In genomic region chr2:160871953-160872352, GRCh38 we compare ENCODE assay signal across 18 cellular contexts.
A peak's percentile ranks its signal among the peaks of the same experiment; 100 is the strongest.
DNase-seq lines count a peak whose midpoint lies in the region; ATAC-seq, FAIRE-seq and TF ChIP-seq lines count a peak whose summit lies in the region.
"Had no signal": no experiment of that assay in that cellular context is flagged by ENCODE, and none has a peak within 500 bp of the region (broad histone marks: within the 10 kb centered on the region; RNA-seq: fewer than 3 reads in every experiment).

No MANE protein-coding gene starts in this region.

- no peaks in the 10 kb centered on the region; the same call in 1 of the 2 replicates for H3K23me2 ChIP-seq in H1 (ENCODE audit: low read depth, low read length)

- H3K4me1 ChIP-seq in HepG2 (ENCODE audit: insufficient read depth, low read length) (no peaks in the 10 kb centered on the region), right lobe of liver (no peaks in the 10 kb centered on the region), H1 (replicated peaks in 1 of 4; ENCODE audit: control insufficient read depth in 3 of 4, insufficient read depth in 4 of 4, low read length in 3 of 4) (no peaks in the 10 kb centered on the region)

- H3K36me3 ChIP-seq in HepG2 (replicated peaks in 1 of 2; ENCODE audit: control insufficient read depth in 1 of 2, insufficient read depth in 2 of 2, low read length in 2 of 2) = no peaks in the 10 kb centered on the region
- no peaks in the 10 kb centered on the region for H3K36me3 ChIP-seq in right lobe of liver
- no peaks in the 10 kb centered on the region; a peak in 1 of 8 replicates for H3K36me3 ChIP-seq in H1 (ENCODE audit: control insufficient read depth in 2 of 4, insufficient read depth in 4 of 4, low read length in 3 of 4)

- no peak overlapping the region for H2BK15ac ChIP-seq in H1 (ENCODE audit: low read length)

- no peak overlapping the region for H3K14ac ChIP-seq in H1 (ENCODE audit: insufficient read length)

- no peak overlapping the region for H2BK5ac ChIP-seq in H1 (ENCODE audit: low read depth, low read length)

- H3K36me3 Mint-ChIP-seq in nephron (ENCODE audit: low read depth) = no peaks in the 10 kb centered on the region
- H3K36me3 Mint-ChIP-seq in activated T-cell treated with anti-CD3 and anti-CD28 coated beads, Interleukin-2, amount 50 U/mL, for 4 hours (ENCODE audit: insufficient read depth) = no peaks in the 10 kb centered on the region
- H3K36me3 Mint-ChIP-seq: CD4-positive, CD25-positive, alpha-beta regulatory T cell; CD8-positive, alpha-beta T cell had no signal

- no peak overlapping the region for H3K56ac ChIP-seq in H1 (replicated peaks; ENCODE audit: insufficient read length, low read depth, low read length)

- CTCF ChIA-PET in HepG2 (lab: Yijun Ruan, JAX; ENCODE audit: low intra/inter-chr PET ratio, low total read pairs) (no interaction called here), H1 (lab: Charles Lee; ENCODE audit: partially characterized antibody) (interaction anchor here (0.6 to 0.7 kb wide), 2 partner anchors 44 to 291 kb away, joined by 3 read pairs; no protein-coding TSS in a partner anchor)

- TF ChIP-seq RAD21 in HepG2 (CRISPR knock-in tag; IDR thresholded peaks at IDR 0.05) (no peak), H1 (IDR thresholded peaks at IDR 0.05 in 1 of 2, conservative IDR thresholded peaks at IDR 0.05 in 1 of 2; ENCODE audit: low read depth in 2 of 2, low read length in 2 of 2) (no peak)

- no peak overlapping the region for H3K4me3 Mint-ChIP-seq in nephron
- no peak overlapping the region for H3K4me3 Mint-ChIP-seq in activated T-cell treated with anti-CD3 and anti-CD28 coated beads, Interleukin-2, amount 50 U/mL, for 4 hours
- H3K4me3 Mint-ChIP-seq: CD4-positive, CD25-positive, alpha-beta regulatory T cell; CD8-positive, alpha-beta T cell; H9 had no signal

- TF ChIP-seq POLR2A in HepG2 (IDR thresholded peaks at IDR 0.05; ENCODE audit: insufficient read depth in 1 of 2, low read depth in 2 of 2, low read length in 2 of 2) = no peak
- TF ChIP-seq POLR2A in right lobe of liver (IDR thresholded peaks at IDR 0.05) = no peak
- TF ChIP-seq POLR2A in H1 (IDR thresholded peaks at IDR 0.05; ENCODE audit: control extremely low read depth in 1 of 2, low read depth in 2 of 2, low read length in 2 of 2) = no peak

- H4K20me1 ChIP-seq in HepG2 (ENCODE audit: insufficient read depth, low read length) = no peaks in the 10 kb centered on the region
- H4K20me1 ChIP-seq in H1 (replicated peaks in 1 of 2; ENCODE audit: control insufficient read depth in 1 of 2, insufficient read depth in 2 of 2, low read length in 2 of 2) = no peaks in the 10 kb centered on the region

- POLR2A ChIA-PET in HepG2 (lab: Yijun Ruan, JAX) = no interaction called here
- POLR2A ChIA-PET in H1 (lab: Charles Lee; ENCODE audit: partially characterized antibody) = interaction anchor here (0.7 kb wide), 1 partner anchor 15 kb away, joined by 3 read pairs; no protein-coding TSS in a partner anchor

- H4K8ac ChIP-seq in H1 (ENCODE audit: extremely low read depth, insufficient read depth, low read length) = no peak overlapping the region

- H2AFZ ChIP-seq in HepG2 (ENCODE audit: low read length) (no peak overlapping the region), H1 (ENCODE audit: low read length) (peak overlapping the region; percentile 52; the same call in 1 of the 2 replicates)
- H2AFZ ChIP-seq: GM23248 had no signal

- TF ChIP-seq EP300 in HepG2 (IDR thresholded peaks at IDR 0.05; ENCODE audit: low read depth in 2 of 2, low read length in 2 of 2) (no peak), HepG2 (CRISPR knock-in tag; IDR thresholded peaks at IDR 0.05; ENCODE audit: borderline replicate concordance) (no peak), H1 (IDR thresholded peaks at IDR 0.05; ENCODE audit: borderline replicate concordance in 1 of 2, low read depth in 2 of 2, low read length in 2 of 2) (no peak)

- no peak overlapping the region for H4K5ac ChIP-seq in H1 (ENCODE audit: insufficient read length, low read depth, low read length)

- no peak overlapping the region for H2BK120ac ChIP-seq in H1 (replicated peaks; ENCODE audit: low read depth, low read length)

- peak overlapping the region; percentile 54; the same call in 1 of the 2 replicates for H3K18ac ChIP-seq in H1 (ENCODE audit: extremely low read depth, low read length)

- ATAC-seq in HepG2 (peak; percentile 65), right lobe of liver (no peak)
- ATAC-seq in activated T-cell treated with anti-CD3 and anti-CD28 coated beads, Interleukin-2, amount 50 U/mL, for 4 hours = no peak
- ATAC-seq: CD8-positive, alpha-beta T cell; HCT116 had no signal

- H3K79me2 ChIP-seq in HepG2 (ENCODE audit: insufficient read depth, low read length) = no peaks in the 10 kb centered on the region
- no peaks in the 10 kb centered on the region for H3K79me2 ChIP-seq in H1 (ENCODE audit: control insufficient read depth in 1 of 2, insufficient read depth in 2 of 2, low read length in 2 of 2)

- H3K27ac ChIP-seq in HepG2 (ENCODE audit: extremely low read length, insufficient read depth, low read length) = no peak overlapping the region
- H3K27ac ChIP-seq in right lobe of liver = no peak overlapping the region
- no peak overlapping the region for H3K27ac ChIP-seq in H1 (ENCODE audit: low read depth, low read length)
- H3K27ac ChIP-seq: GM23248 had no signal

- no TSS peak for BruUV-seq in HepG2 (replicated peaks; lab: Mats Ljungman, UMichigan)

- H3K4me2 ChIP-seq in HepG2 (ENCODE audit: low read depth, low read length) (no peak overlapping the region), H1 (ENCODE audit: insufficient read depth in 1 of 2, low read depth in 2 of 2, low read length in 2 of 2) (no peak overlapping the region)

- H3K4me3 ChIP-seq in HepG2 (replicated peaks in 1 of 3; ENCODE audit: insufficient read depth in 1 of 3, low read depth in 2 of 3, low read length in 3 of 3) = no peak overlapping the region
- H3K4me3 ChIP-seq in right lobe of liver = no peak overlapping the region
- H3K4me3 ChIP-seq in H1 (ENCODE audit: extremely low read depth in 1 of 4, insufficient read depth in 2 of 4, low read depth in 3 of 4, low read length in 4 of 4) = no peak overlapping the region
- H3K4me3 ChIP-seq: GM23248 had no signal

- no peaks in the 10 kb centered on the region for H3K27me3 Mint-ChIP-seq in nephron (ENCODE audit: low read depth)
- H3K27me3 Mint-ChIP-seq in activated T-cell treated with anti-CD3 and anti-CD28 coated beads, Interleukin-2, amount 50 U/mL, for 4 hours (ENCODE audit: low read depth) = peaks cover 3% of the 10 kb centered on the region

- DNase-seq in HepG2 (ENCODE audit: low spot score) (peak; percentile 5), right lobe of liver (no peak), H1 (ENCODE audit: low read depth in 1 of 2, low spot score in 2 of 2) (no peak), iPS-NIHi7 (ENCODE audit: extremely low spot score) (no peak)
- no peak for DNase-seq in activated T-cell treated with anti-CD3 and anti-CD28 coated beads, Interleukin-2, amount 50 U/mL, for 4 hours
- DNase-seq: C1 segment of cervical spinal cord; Caco-2; CD4-positive, CD25-positive, alpha-beta regulatory T cell; CD8-positive, alpha-beta T cell; DMS153; DND-41; GM23248; H9 had no signal

- H3K27ac Mint-ChIP-seq in nephron = peak overlapping the region in 2 of 3 experiments; percentile 1 to 80
- H3K27ac Mint-ChIP-seq: CD4-positive, CD25-positive, alpha-beta regulatory T cell; CD8-positive, alpha-beta T cell had no signal

- no peaks in the 10 kb centered on the region for H3K79me1 ChIP-seq in H1 (ENCODE audit: low read depth, low read length)

- no peak overlapping the region for H2BK20ac ChIP-seq in H1 (ENCODE audit: low read length)

- H3K9me3 ChIP-seq in HepG2 (ENCODE audit: low read length) = no peaks in the 10 kb centered on the region
- H3K9me3 ChIP-seq in right lobe of liver = no peaks in the 10 kb centered on the region
- H3K9me3 ChIP-seq in H1 (ENCODE audit: insufficient read depth in 2 of 2, low read depth in 1 of 2, low read length in 1 of 2) = no peaks in the 10 kb centered on the region
- H3K9me3 ChIP-seq: Caco-2 had no signal

- TF ChIP-seq CTCF in HepG2 (CRISPR knock-in tag; IDR thresholded peaks at IDR 0.05) (no peak), right lobe of liver (IDR thresholded peaks at IDR 0.05) (no peak), H1 (IDR thresholded peaks at IDR 0.05; ENCODE audit: control extremely low read depth in 1 of 3, insufficient read depth in 1 of 3, low read depth in 1 of 3, low read length in 3 of 3) (no peak), nephron (IDR thresholded peaks at IDR 0.05; ENCODE audit: unreplicated experiment in 3 of 3) (no peak)

- no peak overlapping the region for H3K4ac ChIP-seq in H1 (replicated peaks; ENCODE audit: insufficient read length, low read depth, low read length)

- H3K27me3 ChIP-seq in HepG2 (ENCODE audit: control insufficient read depth in 1 of 2, insufficient read depth in 2 of 2, low read length in 2 of 2) (no peaks in the 10 kb centered on the region), right lobe of liver (no peaks in the 10 kb centered on the region), H1 (replicated peaks in 1 of 4; ENCODE audit: control insufficient read depth in 3 of 4, extremely low read depth in 1 of 4, insufficient read depth in 3 of 4, low read length in 3 of 4) (no peaks in the 10 kb centered on the region)

- H3K4me1 Mint-ChIP-seq in nephron = peaks cover 27% of the 10 kb centered on the region
- H3K4me1 Mint-ChIP-seq in activated T-cell treated with anti-CD3 and anti-CD28 coated beads, Interleukin-2, amount 50 U/mL, for 4 hours (ENCODE audit: low read depth) = no peaks in the 10 kb centered on the region
- H3K4me1 Mint-ChIP-seq: CD4-positive, CD25-positive, alpha-beta regulatory T cell had no signal

- no peak overlapping the region for H4K91ac ChIP-seq in H1 (replicated peaks; ENCODE audit: insufficient read length, low read length)

- no peaks in the 10 kb centered on the region for H3K9me3 Mint-ChIP-seq in nephron
- H3K9me3 Mint-ChIP-seq in activated T-cell treated with anti-CD3 and anti-CD28 coated beads, Interleukin-2, amount 50 U/mL, for 4 hours = no peaks in the 10 kb centered on the region
- H3K9me3 Mint-ChIP-seq: CD4-positive, CD25-positive, alpha-beta regulatory T cell; CD8-positive, alpha-beta T cell; H9 had no signal

- H2AK5ac ChIP-seq in H1 (ENCODE audit: low read depth, low read length) = no peak overlapping the region

- H2BK12ac ChIP-seq in H1 (ENCODE audit: low read depth, low read length) = no peak overlapping the region

- no peak overlapping the region for H3K23ac ChIP-seq in H1 (ENCODE audit: insufficient read length)

- H3K9ac ChIP-seq in HepG2 (ENCODE audit: insufficient read depth, low read depth, low read length) = no peak overlapping the region
- no peak overlapping the region for H3K9ac ChIP-seq in H1 (replicated peaks in 1 of 4; ENCODE audit: extremely low read depth in 1 of 4, low read depth in 3 of 4, low read length in 3 of 4)
- H3K9ac ChIP-seq: GM23248 had no signal

- FAIRE-seq in HepG2 (lab: Jason Lieb, UNC) (no peak), H1 (lab: Jason Lieb, UNC) (no peak)
- FAIRE-seq: G401.6, GM12892, GM19239 had no signal

- intact Hi-C loops in HepG2 (cut with micrococcal nuclease; ENCODE audit: unreplicated experiment) = no loop called here
- intact Hi-C loops in right lobe of liver (cut with DNase I) = no loop called here

- WGBS in HepG2 (ENCODE audit: low lambda C conversion rate) = 10% methylated on average over 7 of the region's 7 CpGs
- whole genome bisulfite sequencing in right lobe of liver (ENCODE audit: insufficient coverage, low coverage, low lambda C conversion rate, missing lambda C conversion rate) = 79% methylated on average over 6 of the region's 7 CpGs
- 95% methylated on average over 7 of the region's 7 CpGs; no CpG with 5 or more reads in 1 of the 2 experiments for WGBS in H1 (ENCODE audit: extremely low coverage in 1 of 2, insufficient coverage in 1 of 2, insufficient read length in 1 of 2, insufficient replicate concordance in 2 of 2, low coverage in 1 of 2, low lambda C conversion rate in 2 of 2, missing lambda C conversion rate in 1 of 2), 2 experiments

- in situ Hi-C loops in HepG2 (cut with HindIII; ENCODE audit: extremely low pct_ligation_motif_present, low pct_unique_long_range_greater_than_20kb) = no loop called here
